35 cellular contexts compared by ENCODE assay signal in the genomic region with DNA sequence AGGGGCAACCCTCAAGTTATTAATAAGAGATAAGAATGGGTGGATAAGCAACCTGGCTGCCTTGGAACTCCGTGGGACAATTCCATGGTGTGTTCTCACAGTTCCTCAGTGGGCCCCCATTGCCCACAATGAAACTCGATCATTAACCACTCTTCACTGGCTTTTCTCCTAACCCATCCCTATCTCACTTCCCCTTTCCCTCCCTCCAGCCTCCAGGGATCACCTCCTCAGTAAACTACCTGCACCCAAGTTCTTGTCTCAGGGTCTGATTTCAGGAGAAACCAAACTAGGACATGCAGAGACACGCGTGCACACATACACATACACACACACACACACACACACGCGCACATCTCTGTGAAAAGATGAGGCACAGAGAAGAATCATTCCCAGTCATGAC.
"Had no signal": no experiment of that assay in that cellular context is flagged by ENCODE, and none has a peak within 500 bp of the region (broad histone marks: within the 10 kb centered on the region; RNA-seq: fewer than 3 reads in every experiment).

No MANE protein-coding gene starts in this region.

- FAIRE-seq: astrocyte had no signal

- H3K27me3 ChIP-seq: body of pancreas, breast epithelium had no signal

- H3K4me3 ChIP-seq: adrenal gland, body of pancreas, breast epithelium had no signal

- H3K36me3 Mint-ChIP-seq: activated CD4-positive, alpha-beta memory T cell treated with anti-CD3 and anti-CD28 coated beads for 36 hours; activated naive CD8-positive, alpha-beta T cell treated with anti-CD3 and anti-CD28 coated beads for 36 hours; WTC11 had no signal

- H3K36me3 ChIP-seq: adrenal gland, brain microvascular endothelial cell, breast epithelium, WERI-Rb-1 had no signal

- H3K9me3 Mint-ChIP-seq: activated CD4-positive, alpha-beta memory T cell treated with anti-CD3 and anti-CD28 coated beads for 36 hours; activated CD4-positive, alpha-beta T cell treated with anti-CD3 and anti-CD28 coated beads, Interleukin-2, amount 10 ng/mL, durations not matched to agents 24 days and 14 days; activated CD8-positive, alpha-beta T cell treated with anti-CD3 and anti-CD28 coated beads for 36 hours; activated naive CD4-positive, alpha-beta T cell treated with anti-CD3 and anti-CD28 coated beads for 36 hours; activated naive CD4-positive, alpha-beta T cell treated with anti-CD3 and anti-CD28 coated beads, Interleukin-2, amount 50 U/mL, for 72 hours; activated naive CD8-positive, alpha-beta T cell treated with anti-CD3 and anti-CD28 coated beads for 36 hours; activated T-cell treated with anti-CD3 and anti-CD28 coated beads, Interleukin-2, amount 50 U/mL, for 4 hours; activated T-cell treated with anti-CD3 and anti-CD28 coated beads, Interleukin-2, amount 50 U/mL, for 72 hours; activated T-helper 1 cell treated with anti-CD3 and anti-CD28 coated beads, Interleukin-12 subunit alpha, Interleukin-12 subunit beta, Interleukin-2, Interleukin-4 antibody, amounts not matched to agents 30 ng/mL and 10 ng/mL and 1 ng/mL, durations not matched to agents 14 hours and 24 hours and 36 hours; activated T-helper 17 cell treated with anti-CD3 and anti-CD28 coated beads, Interleukin-2, amount 50 U/mL, for 72 hours; WTC11 had no signal

- H3K4me3 Mint-ChIP-seq: activated CD4-positive, alpha-beta memory T cell treated with anti-CD3 and anti-CD28 coated beads for 36 hours; activated CD4-positive, alpha-beta T cell treated with anti-CD3 and anti-CD28 coated beads for 36 hours; activated CD4-positive, alpha-beta T cell treated with anti-CD3 and anti-CD28 coated beads, Interleukin-2, amount 10 ng/mL, durations not matched to agents 24 days and 14 days; activated CD8-positive, alpha-beta T cell treated with anti-CD3 and anti-CD28 coated beads for 36 hours; activated naive CD4-positive, alpha-beta T cell treated with anti-CD3 and anti-CD28 coated beads for 36 hours; activated naive CD8-positive, alpha-beta T cell treated with anti-CD3 and anti-CD28 coated beads for 36 hours; activated T-cell treated with anti-CD3 and anti-CD28 coated beads, Interleukin-2, amount 50 U/mL, for 4 hours; activated T-cell treated with anti-CD3 and anti-CD28 coated beads, Interleukin-2, amount 50 U/mL, for 72 hours; activated T-helper 1 cell treated with anti-CD3 and anti-CD28 coated beads, Interleukin-12 subunit alpha, Interleukin-12 subunit beta, Interleukin-2, Interleukin-4 antibody, amounts not matched to agents 30 ng/mL and 10 ng/mL and 1 ng/mL, durations not matched to agents 14 hours and 24 hours and 36 hours; activated T-helper 17 cell treated with anti-CD3 and anti-CD28 coated beads, Interleukin-2, amount 50 U/mL, for 72 hours; T-helper 17 cell; WTC11 had no signal

- ATAC-seq: activated CD4-positive, alpha-beta T cell treated with anti-CD3 and anti-CD28 coated beads for 36 hours; activated CD4-positive, CD25-positive, alpha-beta regulatory T cell treated with anti-CD3 and anti-CD28 coated beads, Interleukin-2, amount 50 U/mL, for 24 hours; activated CD8-positive, alpha-beta T cell treated with anti-CD3 and anti-CD28 coated beads for 36 hours; activated naive CD4-positive, alpha-beta T cell treated with anti-CD3 and anti-CD28 coated beads, Interleukin-2, amount 50 U/mL, for 72 hours; activated T-cell treated with anti-CD3 and anti-CD28 coated beads, Interleukin-2, amount 50 U/mL, for 4 hours; activated T-cell treated with anti-CD3 and anti-CD28 coated beads, Interleukin-2, amount 50 U/mL, for 72 hours; activated T-helper 17 cell treated with anti-CD3 and anti-CD28 coated beads, Interleukin-2, amount 50 U/mL, for 72 hours; body of pancreas; T-helper 17 cell; WTC11 had no signal

- DNase-seq: activated CD4-positive, alpha-beta memory T cell treated with anti-CD3 and anti-CD28 coated beads for 36 hours; activated CD4-positive, alpha-beta T cell treated with anti-CD3 and anti-CD28 coated beads for 1 hour; activated CD4-positive, alpha-beta T cell treated with anti-CD3 and anti-CD28 coated beads for 36 hours; activated CD4-positive, alpha-beta T cell treated with anti-CD3 and anti-CD28 coated beads, Interleukin-2, amount 10 ng/mL, durations not matched to agents 24 days and 14 days; activated CD4-positive, alpha-beta T cell treated with anti-CD3 and anti-CD28 coated beads, Interleukin-2, amount 50 U/mL, for 1 hour; activated CD4-positive, alpha-beta T cell treated with anti-CD3 and anti-CD28 coated beads, Interleukin-2, amount 50 U/mL, for 4 hours; activated CD4-positive, CD25-positive, alpha-beta regulatory T cell; activated CD8-positive, alpha-beta memory T cell treated with anti-CD3 and anti-CD28 coated beads, Interleukin-2, amount 50 U/mL, for 4 hours; activated CD8-positive, alpha-beta T cell treated with anti-CD3 and anti-CD28 coated beads for 36 hours; activated effector memory CD4-positive, alpha-beta T cell treated with anti-CD3 and anti-CD28 coated beads, Interleukin-2, amount 50 U/mL, for 16 hours; activated gamma-delta T cell treated with Interleukin-2 at 50 U/mL for 16 hours; activated naive CD4-positive, alpha-beta T cell; activated naive CD4-positive, alpha-beta T cell treated with anti-CD3 and anti-CD28 coated beads for 36 hours; activated naive CD4-positive, alpha-beta T cell treated with anti-CD3 and anti-CD28 coated beads, Interleukin-2, amount 50 U/mL, for 16 hours; activated naive CD8-positive, alpha-beta T cell treated with anti-CD3 and anti-CD28 coated beads for 36 hours; activated T-cell treated with anti-CD3 and anti-CD28 coated beads for 4 hours; activated T-cell treated with anti-CD3 and anti-CD28 coated beads, Interleukin-2, amount 50 U/mL, for 1 hour; activated T-cell treated with anti-CD3 and anti-CD28 coated beads, Interleukin-2, amount 50 U/mL, for 4 hours; activated T-cell treated with anti-CD3 and anti-CD28 coated beads, Interleukin-2, amount 50 U/mL, for 72 hours; adrenal gland; amniotic stem cell; aorta; body of pancreas; brain microvascular endothelial cell; central memory CD4-positive, alpha-beta T cell; T-helper 17 cell; T-helper 9 cell; WERI-Rb-1 had no signal

- H3K27ac Mint-ChIP-seq: activated CD4-positive, alpha-beta memory T cell treated with anti-CD3 and anti-CD28 coated beads for 36 hours; activated CD4-positive, alpha-beta T cell treated with anti-CD3 and anti-CD28 coated beads for 36 hours; activated CD4-positive, alpha-beta T cell treated with anti-CD3 and anti-CD28 coated beads, Interleukin-2, amount 10 ng/mL, durations not matched to agents 24 days and 14 days; activated CD8-positive, alpha-beta T cell treated with anti-CD3 and anti-CD28 coated beads for 36 hours; activated naive CD4-positive, alpha-beta T cell treated with anti-CD3 and anti-CD28 coated beads for 36 hours; activated naive CD4-positive, alpha-beta T cell treated with anti-CD3 and anti-CD28 coated beads, Interleukin-2, amount 50 U/mL, for 72 hours; activated naive CD8-positive, alpha-beta T cell treated with anti-CD3 and anti-CD28 coated beads for 36 hours; activated T-cell treated with anti-CD3 and anti-CD28 coated beads, Interleukin-2, amount 50 U/mL, for 72 hours; activated T-helper 1 cell treated with anti-CD3 and anti-CD28 coated beads, Interleukin-12 subunit alpha, Interleukin-12 subunit beta, Interleukin-2, Interleukin-4 antibody, amounts not matched to agents 30 ng/mL and 10 ng/mL and 1 ng/mL, durations not matched to agents 14 hours and 24 hours and 36 hours; activated T-helper 17 cell treated with anti-CD3 and anti-CD28 coated beads, Interleukin-2, amount 50 U/mL, for 72 hours; T-helper 17 cell; WTC11 had no signal

- H3K27ac ChIP-seq: adrenal gland, body of pancreas, brain microvascular endothelial cell, breast epithelium, WERI-Rb-1 had no signal

- H3K9me3 ChIP-seq: adrenal gland, body of pancreas, breast epithelium had no signal
